19 cellular contexts compared by ENCODE assay signal in genomic region chr13:100208596-100208995, GRCh38.
"Had no signal": no experiment of that assay in that cellular context is flagged by ENCODE, and none has a peak within 500 bp of the region (broad histone marks: within the 10 kb centered on the region; RNA-seq: fewer than 3 reads in every experiment).

No MANE protein-coding gene starts in this region.

- H2AFZ ChIP-seq: neural progenitor cell had no signal

- H3K9me3 ChIP-seq: body of pancreas, gastroesophageal sphincter, ovary, suprapubic skin had no signal

- ATAC-seq: activated naive CD4-positive, alpha-beta T cell treated with anti-CD3 and anti-CD28 coated beads, Interleukin-2, amount 50 U/mL, for 72 hours; body of pancreas; gastroesophageal sphincter; left lobe of liver; sciatic nerve; stimulated activated naive CD8-positive, alpha-beta T cell treated with anti-CD3 and anti-CD28 coated beads, Interleukin-15, Interleukin-2, amounts not matched to agents 100 U/mL and 50 U/mL, for 24 hours; WTC11 had no signal

- H3K27ac ChIP-seq: body of pancreas, coronary artery, gastroesophageal sphincter, neural progenitor cell, ovary, suprapubic skin had no signal

- H3K9ac ChIP-seq: neural progenitor cell had no signal

- H3K4me1 ChIP-seq: gastroesophageal sphincter, neural progenitor cell, suprapubic skin had no signal

- H3K27ac Mint-ChIP-seq: activated CD4-positive, alpha-beta memory T cell treated with anti-CD3 and anti-CD28 coated beads, Interleukin-2, amount 10 ng/mL, durations not matched to agents 7 days and 5 days; activated T-cell treated with anti-CD3 and anti-CD28 coated beads, Interleukin-2, amount 50 U/mL, for 24 hours; naive B cell; neural progenitor cell; type B pancreatic cell had no signal

- H3K4me2 ChIP-seq: neural progenitor cell had no signal

- DNase-seq: activated CD4-positive, alpha-beta memory T cell treated with anti-CD3 and anti-CD28 coated beads, Interleukin-2, amount 10 ng/mL, durations not matched to agents 7 days and 5 days; activated CD4-positive, alpha-beta T cell treated with anti-CD3 and anti-CD28 coated beads for 4 hours; activated effector memory CD4-positive, alpha-beta T cell treated with Interleukin-2 at 50 U/mL for 16 hours; activated T-cell treated with anti-CD3 and anti-CD28 coated beads, Interleukin-2, amount 50 U/mL, for 24 hours; body of pancreas; central memory CD4-positive, alpha-beta T cell; effector CD8-positive, alpha-beta T cell; naive B cell; ovary; stimulated activated naive CD8-positive, alpha-beta T cell treated with anti-CD3 and anti-CD28 coated beads, Interleukin-15, Interleukin-2, amounts not matched to agents 100 U/mL and 50 U/mL, for 24 hours had no signal

- H3K4me3 Mint-ChIP-seq: activated CD4-positive, alpha-beta memory T cell treated with anti-CD3 and anti-CD28 coated beads, Interleukin-2, amount 10 ng/mL, durations not matched to agents 7 days and 5 days; activated T-cell treated with anti-CD3 and anti-CD28 coated beads, Interleukin-2, amount 50 U/mL, for 24 hours; naive B cell; neural progenitor cell; type B pancreatic cell; WTC11 had no signal

- H3K9me3 Mint-ChIP-seq: activated CD4-positive, alpha-beta memory T cell treated with anti-CD3 and anti-CD28 coated beads, Interleukin-2, amount 10 ng/mL, durations not matched to agents 7 days and 5 days had no signal

- H3K27me3 Mint-ChIP-seq: activated CD4-positive, alpha-beta memory T cell treated with anti-CD3 and anti-CD28 coated beads, Interleukin-2, amount 10 ng/mL, durations not matched to agents 7 days and 5 days; activated T-cell treated with anti-CD3 and anti-CD28 coated beads, Interleukin-2, amount 50 U/mL, for 24 hours; type B pancreatic cell had no signal

- H3K4me1 Mint-ChIP-seq: neural progenitor cell had no signal

- H3K36me3 Mint-ChIP-seq: activated naive CD4-positive, alpha-beta T cell treated with anti-CD3 and anti-CD28 coated beads, Interleukin-2, amount 50 U/mL, for 72 hours had no signal

- H3K27me3 ChIP-seq: body of pancreas, gastroesophageal sphincter, neural progenitor cell, ovary, suprapubic skin had no signal

- H3K4me3 ChIP-seq: body of pancreas, coronary artery, gastroesophageal sphincter, neural progenitor cell, ovary, suprapubic skin had no signal

- H3K36me3 ChIP-seq: ovary, suprapubic skin had no signal
